ENCODE assay signal across 23 cellular contexts in the genomic region with DNA sequence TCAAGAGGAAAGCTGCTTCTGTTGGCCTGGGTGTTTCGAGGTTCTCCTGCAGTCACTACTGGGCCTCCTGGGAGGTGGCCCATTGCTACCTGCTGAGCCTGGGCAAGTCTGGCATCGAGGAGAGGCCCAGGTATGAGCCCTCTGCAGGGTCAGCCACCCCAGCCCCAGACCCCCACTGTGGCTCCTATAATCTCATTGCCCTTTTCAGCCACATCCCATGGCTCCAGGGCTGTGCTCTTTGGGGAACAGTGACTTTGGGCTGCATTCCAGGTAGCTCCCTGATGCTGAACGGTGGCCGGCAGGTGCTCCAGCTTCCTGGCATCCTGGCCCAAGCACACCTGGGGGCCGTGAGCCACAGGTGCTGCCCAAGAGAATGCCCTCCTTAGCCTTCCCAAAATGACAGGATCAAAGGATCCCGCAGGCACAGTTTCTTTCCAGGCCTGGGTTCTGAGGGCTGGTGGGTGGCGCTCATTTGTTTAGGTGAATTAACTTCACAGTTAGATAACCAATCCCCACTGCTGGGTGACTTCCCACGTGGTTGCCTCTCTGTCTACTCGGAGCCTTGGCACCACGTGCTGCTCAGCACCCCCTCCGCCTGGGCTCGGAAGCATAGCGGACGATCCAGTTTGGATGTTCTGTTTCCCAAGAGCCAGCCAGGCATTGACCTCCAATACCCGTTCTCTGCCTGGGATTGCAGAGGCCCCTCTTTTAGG.
A peak's percentile ranks its signal among the peaks of the same experiment; 100 is the strongest.
DNase-seq lines count a peak whose midpoint lies in the region; ATAC-seq and TF ChIP-seq lines count a peak whose summit lies in the region.
"Had no signal": no experiment of that assay in that cellular context is flagged by ENCODE, and none has a peak within 500 bp of the region (broad histone marks: within the 10 kb centered on the region; RNA-seq: fewer than 3 reads in every experiment).

No MANE protein-coding gene starts in this region.

- H3K27me3 ChIP-seq in esophagus squamous epithelium (no peaks in the 10 kb centered on the region), thoracic aorta (replicated peaks; ENCODE audit: insufficient read depth) (no peaks in the 10 kb centered on the region)
- H3K27me3 ChIP-seq: cardiac muscle cell, dorsolateral prefrontal cortex, SJSA1 had no signal

- TF ChIP-seq POLR2A in esophagus squamous epithelium (IDR thresholded peaks at IDR 0.05) = no peak

- H3K27ac ChIP-seq in VCaP (peak overlapping the region; percentile 50), esophagus squamous epithelium (peak overlapping the region in 3 of 4 donors; percentile 84 to 90 (median 85)), thoracic aorta (peak overlapping the region; percentile 91 to 93)
- H3K27ac ChIP-seq: cardiac muscle cell, parathyroid adenoma, SJSA1 had no signal

- H3K4me3 Mint-ChIP-seq in activated CD4-positive, alpha-beta T cell treated with anti-CD3 and anti-CD28 coated beads, Interleukin-2, amount 10 ng/mL, durations not matched to agents 24 days and 14 days = no peak overlapping the region
- H3K4me3 Mint-ChIP-seq: CD14-positive monocyte had no signal

- H3K4me1 ChIP-seq in esophagus squamous epithelium (peaks cover 28 to 59% (median 43%) of the 10 kb centered on the region in 3 donors), thoracic aorta (ENCODE audit: control insufficient read depth in 1 of 2, low read depth in 2 of 2) (peaks cover 23 to 49% of the 10 kb centered on the region in 2 donors)
- H3K4me1 ChIP-seq: parathyroid adenoma had no signal

- H3K4me3 ChIP-seq in esophagus squamous epithelium = no peak overlapping the region
- H3K4me3 ChIP-seq in thoracic aorta = no peak overlapping the region
- H3K4me3 ChIP-seq: cardiac muscle cell, dorsolateral prefrontal cortex, SJSA1 had no signal

- no peaks in the 10 kb centered on the region for H3K9me3 Mint-ChIP-seq in activated CD4-positive, alpha-beta T cell treated with anti-CD3 and anti-CD28 coated beads, Interleukin-2, amount 10 ng/mL, durations not matched to agents 24 days and 14 days

- DNase-seq in activated CD4-positive, alpha-beta T cell treated with anti-CD3 and anti-CD28 coated beads, Interleukin-2, amount 10 ng/mL, durations not matched to agents 24 days and 14 days = no peak
- no peak for DNase-seq in activated CD4-positive, alpha-beta T cell treated with anti-CD3 and anti-CD28 coated beads, Interleukin-2, amount 50 U/mL, for 48 hours
- no peak for DNase-seq in esophagus squamous epithelium (lab: John Stamatoyannopoulos, UW)
- no peak for DNase-seq in thoracic aorta (ENCODE audit: low spot score)
- no peak for DNase-seq in HUDEP-2 (lab: John Stamatoyannopoulos, UW; ENCODE audit: unreplicated experiment in 76 of 76)
- DNase-seq in HuH-7.5 (ENCODE audit: low spot score) = no peak
- DNase-seq: activated CD4-positive, CD25-positive, alpha-beta regulatory T cell treated with anti-CD3 and anti-CD28 coated beads, Interleukin-2, amount 50 U/mL, for 72 hours; dorsolateral prefrontal cortex; glutamatergic neuron; NCI-H1417 treated with DMSO at 0.1 percent for 48 hours; NCI-H2171 treated with DMSO at 0.1 percent for 48 hours; NCI-H748 treated with DMSO at 0.1 percent for 48 hours; PC-3; stimulated activated CD4-positive, alpha-beta T cell treated with anti-CD3 and anti-CD28 coated beads, Interleukin-1b, Interleukin-23, amount 100 ng/mL, for 48 hours; substantia nigra; T-helper 9 cell had no signal

- peaks cover 12% of the 10 kb centered on the region for H3K4me1 Mint-ChIP-seq in activated CD4-positive, alpha-beta T cell treated with anti-CD3 and anti-CD28 coated beads, Interleukin-2, amount 10 ng/mL, durations not matched to agents 24 days and 14 days

- 70 to 96% methylated on average over 4 to 8 of the region's 15 CpGs for WGBS in esophagus squamous epithelium, 2 donors

- H3K36me3 ChIP-seq in esophagus squamous epithelium (peaks cover 8 to 77% (median 16%) of the 10 kb centered on the region in 3 donors), thoracic aorta (peaks cover 34% of the 10 kb centered on the region)

- intact Hi-C loops in activated CD4-positive, alpha-beta T cell treated with anti-CD3 and anti-CD28 coated beads, Interleukin-2, amount 10 ng/mL, durations not matched to agents 24 days and 14 days (cut with micrococcal nuclease) = no loop called here
- intact Hi-C loops in esophagus squamous epithelium (cut with DNase I) = no loop called here

- H3K27me3 Mint-ChIP-seq in activated CD4-positive, alpha-beta T cell treated with anti-CD3 and anti-CD28 coated beads, Interleukin-2, amount 10 ng/mL, durations not matched to agents 24 days and 14 days = no peaks in the 10 kb centered on the region

- no peak for ATAC-seq in thoracic aorta (ENCODE audit: insufficient number of reproducible peaks, low FRiP score, low read depth)
- no peak for ATAC-seq in GM18868 (IDR thresholded peaks at IDR 0.05; ENCODE audit: unreplicated experiment)
- ATAC-seq: PC-3, sciatic nerve had no signal

- TF ChIP-seq CTCF in VCaP (conservative IDR thresholded peaks at IDR 0.05) (no peak), esophagus squamous epithelium (IDR thresholded peaks at IDR 0.05) (no peak), thoracic aorta (IDR thresholded peaks at IDR 0.05) (no peak)

- peak overlapping the region; percentile 44 for H3K27ac Mint-ChIP-seq in activated CD4-positive, alpha-beta T cell treated with anti-CD3 and anti-CD28 coated beads, Interleukin-2, amount 10 ng/mL, durations not matched to agents 24 days and 14 days

- H3K36me3 Mint-ChIP-seq in activated CD4-positive, alpha-beta T cell treated with anti-CD3 and anti-CD28 coated beads, Interleukin-2, amount 10 ng/mL, durations not matched to agents 24 days and 14 days (ENCODE audit: low read depth) = peaks cover 14% of the 10 kb centered on the region

- H3K9me3 ChIP-seq in esophagus squamous epithelium = no peaks in the 10 kb centered on the region
- H3K9me3 ChIP-seq in thoracic aorta = no peaks in the 10 kb centered on the region
- H3K9me3 ChIP-seq: SJSA1 had no signal
